13 cellular contexts compared by ENCODE assay signal in the genomic region with DNA sequence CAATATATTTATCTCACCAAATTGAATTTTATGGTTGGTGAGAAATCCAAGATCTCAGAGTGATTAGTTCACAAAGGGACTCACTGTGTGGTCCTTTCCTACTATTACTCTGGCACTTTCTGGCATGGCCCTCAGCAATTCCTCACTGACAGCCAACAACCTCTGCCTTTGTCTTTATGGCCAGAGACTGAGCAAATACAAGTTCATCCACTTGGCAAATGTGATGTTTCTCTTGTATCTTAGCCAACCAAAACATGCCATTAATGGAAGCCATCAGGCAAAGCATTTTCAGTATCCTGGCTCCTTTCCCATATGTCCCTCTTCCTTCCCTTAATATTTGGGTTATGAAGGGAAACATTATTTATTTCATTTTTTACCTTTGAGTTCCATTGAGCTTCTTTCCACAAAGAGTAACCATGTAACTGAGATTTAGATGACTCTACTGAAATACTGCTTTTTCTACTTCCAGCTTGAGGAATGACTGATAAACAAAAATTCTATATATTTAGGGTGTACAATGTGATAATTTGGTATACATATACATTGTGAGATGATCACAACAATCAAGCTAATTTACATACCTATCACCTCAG. TPM values are rescaled to one million over a fixed set of nuclear protein-coding genes. Genes with fewer than 3 reads are reported as not detected.
A peak's percentile ranks its signal among the peaks of the same experiment; 100 is the strongest.
DNase-seq lines count a peak whose midpoint lies in the region; ATAC-seq, FAIRE-seq and TF ChIP-seq lines count a peak whose summit lies in the region.
"Had no signal": no experiment of that assay in that cellular context is flagged by ENCODE, and none has a peak within 500 bp of the region (broad histone marks: within the 10 kb centered on the region; RNA-seq: fewer than 3 reads in every experiment).

No MANE protein-coding gene starts in this region.

- no peak overlapping the region for H3K27ac ChIP-seq in GM23248
- H3K27ac ChIP-seq in Panc1 (ENCODE audit: low read length) = no peak overlapping the region
- H3K27ac ChIP-seq: body of pancreas had no signal

- H3K4me3 ChIP-seq in GM23248 (no peak overlapping the region), Panc1 (ENCODE audit: low read depth in 2 of 2, low read length in 2 of 2) (no peak overlapping the region)
- H3K4me3 ChIP-seq: body of pancreas, mucosa of descending colon had no signal

- no peak overlapping the region for H3K4me2 ChIP-seq in GM23248 (ENCODE audit: unreplicated experiment)

- H3K9me2 ChIP-seq in GM23248 (ENCODE audit: insufficient read depth) = no peaks in the 10 kb centered on the region

- H3K4me1 ChIP-seq in GM23248 (ENCODE audit: insufficient read depth) (no peaks in the 10 kb centered on the region), Panc1 (ENCODE audit: control insufficient read depth, insufficient read depth, low read length) (no peaks in the 10 kb centered on the region)
- H3K4me1 ChIP-seq: body of pancreas had no signal

- FAIRE-seq in endometrium (lab: Jason Lieb, UNC) = peak; percentile 55

- CTCF ChIA-PET in Panc1 (lab: Charles Lee) = no interaction called here

- no peaks in the 10 kb centered on the region for H3K27me3 Mint-ChIP-seq in nephron (ENCODE audit: low read depth)
- H3K27me3 Mint-ChIP-seq: T-cell had no signal

- no peak overlapping the region for H3K4me3 Mint-ChIP-seq in nephron
- H3K4me3 Mint-ChIP-seq: activated CD8-positive, alpha-beta memory T cell treated with anti-CD3 and anti-CD28 coated beads, Interleukin-2, amount 10 ng/mL, durations not matched to agents 7 days and 5 days; T-cell had no signal

- H3K27ac Mint-ChIP-seq in nephron = peak overlapping the region; percentile 43 to 82 (median 72)
- H3K27ac Mint-ChIP-seq: activated CD8-positive, alpha-beta memory T cell treated with anti-CD3 and anti-CD28 coated beads, Interleukin-2, amount 10 ng/mL, durations not matched to agents 7 days and 5 days; T-cell had no signal

- peaks cover 36% of the 10 kb centered on the region for H3K4me1 Mint-ChIP-seq in nephron
- H3K4me1 Mint-ChIP-seq: activated CD8-positive, alpha-beta memory T cell treated with anti-CD3 and anti-CD28 coated beads, Interleukin-2, amount 10 ng/mL, durations not matched to agents 7 days and 5 days; T-cell had no signal

- H2AFZ ChIP-seq in GM23248 = no peak overlapping the region

- BruUV-seq in Panc1 (replicated peaks; lab: Mats Ljungman, UMichigan) = no TSS peak

- peak; percentile 46 for DNase-seq in GM23248
- DNase-seq in Panc1 (ENCODE audit: low read depth, low spot score) = no peak
- no peak for DNase-seq in T-helper 2 cell
- no peak for DNase-seq in NCI-H2029 treated with DMSO at 0.1 percent for 48 hours (lab: John Stamatoyannopoulos, UW)
- no peak for DNase-seq in NK-92 treated with Interleukin-12 subunit alpha and Interleukin-12 subunit beta, amount 100 ng/mL, for 24 hours (lab: John Stamatoyannopoulos, UW)
- DNase-seq in activated T-cell treated with anti-CD3 and anti-CD28 coated beads for 4 hours = no peak
- DNase-seq: activated CD8-positive, alpha-beta memory T cell treated with anti-CD3 and anti-CD28 coated beads, Interleukin-2, amount 10 ng/mL, durations not matched to agents 7 days and 5 days; body of pancreas; mucosa of descending colon; NCI-H510A treated with DMSO at 0.1 percent for 48 hours; T-cell had no signal

- 0 out of 2 replicates have a peak, but pooled peaks cover 4% of the 10 kb centered on the region for H3F3A ChIP-seq in GM23248 (ENCODE audit: insufficient read depth)

- POLR2A ChIA-PET in Panc1 (lab: Charles Lee) = no interaction called here

- peak; percentile 76 for ATAC-seq in Panc1
- ATAC-seq: activated CD8-positive, alpha-beta memory T cell treated with anti-CD3 and anti-CD28 coated beads, Interleukin-2, amount 10 ng/mL, durations not matched to agents 7 days and 5 days; body of pancreas; mucosa of descending colon; T-cell had no signal

- H3K36me3 Mint-ChIP-seq in nephron (ENCODE audit: low read depth) = no peaks in the 10 kb centered on the region
- H3K36me3 Mint-ChIP-seq: T-cell had no signal

- H3K27me3 ChIP-seq in GM23248 (replicated peaks; ENCODE audit: insufficient read depth) = peaks cover 3% of the 10 kb centered on the region; the same call in 1 of the 2 replicates
- H3K27me3 ChIP-seq in Panc1 (ENCODE audit: control insufficient read depth, insufficient read depth, low read length) = no peaks in the 10 kb centered on the region
- H3K27me3 ChIP-seq: body of pancreas had no signal

- no peaks in the 10 kb centered on the region for H3K79me2 ChIP-seq in GM23248 (ENCODE audit: insufficient read depth)

- no peaks in the 10 kb centered on the region for H3K9me3 ChIP-seq in GM23248 (ENCODE audit: low read depth)
- H3K9me3 ChIP-seq in Panc1 (ENCODE audit: control insufficient read depth, insufficient read depth, low read depth, low read length) = no peaks in the 10 kb centered on the region
- H3K9me3 ChIP-seq: body of pancreas had no signal

- H3K9me3 Mint-ChIP-seq in nephron = peaks cover 22% of the 10 kb centered on the region

- H3K36me3 ChIP-seq in GM23248 (ENCODE audit: low read depth) (no peaks in the 10 kb centered on the region), Panc1 (ENCODE audit: control insufficient read depth, insufficient read depth, low read length) (no peaks in the 10 kb centered on the region)

- intact Hi-C loops in Panc1 (cut with micrococcal nuclease; ENCODE audit: unreplicated experiment) = no loop called here

- 0 out of 2 replicates have a peak, but pooled peaks cover 3% of the 10 kb centered on the region for H4K20me1 ChIP-seq in GM23248 (ENCODE audit: insufficient read depth)

- H3K9ac ChIP-seq in GM23248 = no peak overlapping the region

- TF ChIP-seq CTCF in Panc1 (IDR thresholded peaks at IDR 0.05) (no peak), nephron (IDR thresholded peaks at IDR 0.05; ENCODE audit: unreplicated experiment in 3 of 3) (no peak)

- in situ Hi-C loops in GM23248 (cut with MboI) (no loop called here), Panc1 (cut with HindIII; ENCODE audit: low pct_unique_long_range_greater_than_20kb, low sequenced_read_pairs) (no loop called here)

RNA-seq across cellular contexts. Expression of a gene that starts 30.8 kb away (rescaled TPM):
- total RNA-seq in GM23248 (2014; rRNA removed; shearing (Covaris generic)) = not detected in 2 replicates
- polyA plus RNA-seq in GM23248 (2016; fragmentation: Nextera tagmentation; extraction: Ambion mirVana) = not detected in 2 replicates
- 0.08 TPM for total RNA-seq in Panc1 (2021; ENCODE audit: unreplicated experiment)
- not detected for polyA plus RNA-seq in Panc1 (2012; ENCODE audit: insufficient read length)
- total RNA-seq: activated CD8-positive, alpha-beta memory T cell treated with anti-CD3 and anti-CD28 coated beads, Interleukin-2, amount 10 ng/mL, durations not matched to agents 7 days and 5 days; mucosa of descending colon; T-cell had no signal
